36 cellular contexts compared by ENCODE assay signal in genomic region chrX:70234355-70234754, GRCh38. TPM values are rescaled to one million over a fixed set of nuclear protein-coding genes. Genes with fewer than 3 reads are reported as not detected.
"Had no signal": no experiment of that assay in that cellular context is flagged by ENCODE, and none has a peak within 500 bp of the region (broad histone marks: within the 10 kb centered on the region; RNA-seq: fewer than 3 reads in every experiment).

TSS of gene AWAT1 (plus strand) at chrX:70234655. CDS start at chrX:70234696, 41 bp downstream.

- H3K9me3 Mint-ChIP-seq: dendritic cell treated with granulocyte-macrophage colony-stimulating factor and Interleukin-4, amounts not matched to agents 40 ng/mL and 50 ng/mL, for 4 days; naive thymus-derived CD4-positive, alpha-beta T cell; nephron; stimulated activated effector memory CD8-positive, alpha-beta T cell treated with anti-CD3 and anti-CD28 coated beads, Interleukin-12 subunit alpha, Interleukin-12 subunit beta, amount 100 ng/mL, for 72 hours had no signal

- H3K9ac ChIP-seq: neural progenitor cell had no signal

- H3K4me2 ChIP-seq: hepatocyte, neural progenitor cell, smooth muscle cell had no signal

- H3K4me3 Mint-ChIP-seq: dendritic cell treated with granulocyte-macrophage colony-stimulating factor and Interleukin-4, amounts not matched to agents 40 ng/mL and 50 ng/mL, for 4 days; endodermal cell; naive thymus-derived CD4-positive, alpha-beta T cell; nephron; neural progenitor cell; stimulated activated effector memory CD8-positive, alpha-beta T cell treated with anti-CD3 and anti-CD28 coated beads, Interleukin-12 subunit alpha, Interleukin-12 subunit beta, amount 100 ng/mL, for 72 hours had no signal

- H3K4me1 Mint-ChIP-seq: nephron; neural progenitor cell; stimulated activated effector memory CD8-positive, alpha-beta T cell treated with anti-CD3 and anti-CD28 coated beads, Interleukin-12 subunit alpha, Interleukin-12 subunit beta, amount 100 ng/mL, for 72 hours had no signal

- H3K36me3 Mint-ChIP-seq: naive thymus-derived CD4-positive, alpha-beta T cell; neural progenitor cell; stimulated activated effector memory CD8-positive, alpha-beta T cell treated with anti-CD3 and anti-CD28 coated beads, Interleukin-12 subunit alpha, Interleukin-12 subunit beta, amount 100 ng/mL, for 72 hours had no signal

- DNase-seq: colonic mucosa; effector CD8-positive, alpha-beta T cell; endodermal cell; foreskin fibroblast; gastrocnemius medialis; head of caudate nucleus; kidney; left cardiac atrium; left lung; mesendoderm; midbrain; naive thymus-derived CD4-positive, alpha-beta T cell; nucleus accumbens; stimulated activated CD4-positive, alpha-beta T cell treated with anti-CD3 and anti-CD28 coated beads, Interleukin-12 subunit alpha, Interleukin-12 subunit beta, amount 100 ng/mL, for 4 hours; stimulated activated CD4-positive, alpha-beta T cell treated with anti-CD3 and anti-CD28 coated beads, Interleukin-1b, Interleukin-23, amount 100 ng/mL, for 48 hours; stimulated activated CD4-positive, alpha-beta T cell treated with anti-CD3 and anti-CD28 coated beads, Interleukin-4, amount 100 ng/mL, for 1 hour; stimulated activated naive CD4-positive, alpha-beta T cell treated with Interleukin-2 at 50 U/mL for 16 hours; transverse colon had no signal

- H3K4me1 ChIP-seq: colonic mucosa, gastrocnemius medialis, left lung, neural progenitor cell, prostate gland, right atrium auricular region, suprapubic skin, transverse colon, vagina had no signal

- H2AFZ ChIP-seq: hepatocyte, neural progenitor cell had no signal

- H3K27me3 Mint-ChIP-seq: dendritic cell treated with granulocyte-macrophage colony-stimulating factor and Interleukin-4, amounts not matched to agents 40 ng/mL and 50 ng/mL, for 4 days; naive thymus-derived CD4-positive, alpha-beta T cell had no signal

- H3K9me3 ChIP-seq: colonic mucosa, gastrocnemius medialis, left lung, prostate gland, right atrium auricular region, suprapubic skin, transverse colon, vagina had no signal

- H3K27ac ChIP-seq: colonic mucosa, epithelial cell of prostate, gastrocnemius medialis, hepatocyte, left lung, neural progenitor cell, prostate gland, right atrium auricular region, suprapubic skin, transverse colon, vagina had no signal

- H3K27ac Mint-ChIP-seq: dendritic cell treated with granulocyte-macrophage colony-stimulating factor and Interleukin-4, amounts not matched to agents 40 ng/mL and 50 ng/mL, for 4 days; endodermal cell; naive thymus-derived CD4-positive, alpha-beta T cell; nephron; neural progenitor cell; stimulated activated effector memory CD8-positive, alpha-beta T cell treated with anti-CD3 and anti-CD28 coated beads, Interleukin-12 subunit alpha, Interleukin-12 subunit beta, amount 100 ng/mL, for 72 hours had no signal

- H3K4me3 ChIP-seq: colonic mucosa, gastrocnemius medialis, hepatocyte, left lung, neural progenitor cell, prostate gland, right atrium auricular region, smooth muscle cell, suprapubic skin, transverse colon, vagina had no signal

- H3K27me3 ChIP-seq: colonic mucosa, hepatocyte, left lung, neural progenitor cell, right atrium auricular region, suprapubic skin, transverse colon, vagina had no signal

- H3K36me3 ChIP-seq: colonic mucosa, gastrocnemius medialis, left lung, neural progenitor cell, prostate gland, right atrium auricular region, suprapubic skin, transverse colon, vagina had no signal

- H3K79me2 ChIP-seq: hepatocyte had no signal

RNA-seq across cellular contexts. Expression of gene AWAT1, which starts in this region (rescaled TPM):
- total RNA-seq: colonic mucosa; endodermal cell; esophagus mucosa; gastrocnemius medialis; glomerular endothelial cell; hepatocyte; kidney; left cardiac atrium; left lung; lung microvascular endothelial cell; mucosa of gallbladder; naive thymus-derived CD4-positive, alpha-beta T cell; osteocyte; prostate gland; right atrium auricular region; sciatic nerve; smooth muscle cell; transverse colon; ureter; vagina had no signal
- polyA plus RNA-seq: hepatocyte; naive thymus-derived CD4-positive, alpha-beta T cell; smooth muscle cell had no signal
